Comparison of ENCODE assay signal across 8 cellular contexts in genomic region chr1:54409156-54410142, GRCh38. TPM values are rescaled to one million over a fixed set of nuclear protein-coding genes. Genes with fewer than 3 reads are reported as not detected.
A peak's percentile ranks its signal among the peaks of the same experiment; 100 is the strongest.
DNase-seq lines count a peak whose midpoint lies in the region; ATAC-seq and TF ChIP-seq lines count a peak whose summit lies in the region.

No MANE protein-coding gene starts in this region.

- H3K27me3 Mint-ChIP-seq in activated naive CD4-positive, alpha-beta T cell treated with anti-CD3 and anti-CD28 coated beads, Interleukin-2, amount 10 ng/mL, durations not matched to agents 7 days and 5 days: peaks cover 9% of the 10 kb centered on the region

- H3K27ac ChIP-seq in HUES6 (ENCODE audit: low read depth, low read length) (peak overlapping the region; percentile 70; the same call in 1 of the 2 replicates), ovary (peak overlapping the region; percentile 46 to 93)

- H3K4me1 ChIP-seq in HUES6 (ENCODE audit: control insufficient read depth, insufficient read depth, low read length) (peaks cover 42% of the 10 kb centered on the region), ovary (ENCODE audit: insufficient read depth) (peaks cover 10% of the 10 kb centered on the region), HAP-1 (peaks cover 12% of the 10 kb centered on the region)

- intact Hi-C loops in ovary (cut with DNase I): loop anchor here (5.0 to 10.0 kb wide), 8 partner anchors 63 to 345 kb away; no protein-coding TSS in a partner anchor

- H3K4me3 ChIP-seq in HUES6 (ENCODE audit: low read depth, low read length) (no peak overlapping the region), ovary (no peak overlapping the region), HAP-1 (no peak overlapping the region)

- CTCF ChIA-PET in activated naive CD4-positive, alpha-beta T cell treated with anti-CD3 and anti-CD28 coated beads, Interleukin-2, amount 10 ng/mL, durations not matched to agents 7 days and 5 days (lab: Charles Lee): interaction anchor here (1.0 kb wide), 1 partner anchor 79 kb away, joined by 7 read pairs; no protein-coding TSS in a partner anchor

- H3K9me3 ChIP-seq in HUES6 (ENCODE audit: control insufficient read depth, insufficient read depth, low read depth, low read length) (no peaks in the 10 kb centered on the region), ovary (no peaks in the 10 kb centered on the region), HAP-1 (no peaks in the 10 kb centered on the region)

- no peak for ATAC-seq in esophagus mucosa

- no peak overlapping the region for H3K9ac ChIP-seq in HUES6 (ENCODE audit: low read length)

- H3K4me1 Mint-ChIP-seq in activated naive CD4-positive, alpha-beta T cell treated with anti-CD3 and anti-CD28 coated beads, Interleukin-2, amount 10 ng/mL, durations not matched to agents 7 days and 5 days: peaks cover 69% of the 10 kb centered on the region

- H3K27ac Mint-ChIP-seq in activated naive CD4-positive, alpha-beta T cell treated with anti-CD3 and anti-CD28 coated beads, Interleukin-2, amount 10 ng/mL, durations not matched to agents 7 days and 5 days: peak overlapping the region; percentile 88

- no peak for TF ChIP-seq CTCF in ovary (IDR thresholded peaks at IDR 0.05)

- H3K36me3 ChIP-seq in HUES6 (ENCODE audit: control insufficient read depth, insufficient read depth, low read length): no peaks in the 10 kb centered on the region
- H3K36me3 ChIP-seq in ovary: no peaks in the 10 kb centered on the region
- H3K36me3 ChIP-seq in HAP-1 (replicated peaks): no peaks in the 10 kb centered on the region

- WGBS in ovary, 3 donors: 80 to 85% (median 81%) methylated on average over 9 of the region's 9 CpGs

- TF ChIP-seq EP300 in ovary (IDR thresholded peaks at IDR 0.05): no peak

- H3K27me3 ChIP-seq in HUES6 (ENCODE audit: control insufficient read depth, insufficient read depth, low read length) (no peaks in the 10 kb centered on the region), ovary (no peaks in the 10 kb centered on the region), HAP-1 (ENCODE audit: low read depth) (no peaks in the 10 kb centered on the region)

- H3K4me3 Mint-ChIP-seq in activated naive CD4-positive, alpha-beta T cell treated with anti-CD3 and anti-CD28 coated beads, Interleukin-2, amount 10 ng/mL, durations not matched to agents 7 days and 5 days: peak overlapping the region; percentile 13

- peak; percentile 28 for DNase-seq in activated naive CD4-positive, alpha-beta T cell treated with Interleukin-2 at 50 U/mL for 16 hours
- DNase-seq in activated naive CD4-positive, alpha-beta T cell (lab: John Stamatoyannopoulos, UW): no peak
- peak; percentile 68 for DNase-seq in activated naive CD4-positive, alpha-beta T cell treated with anti-CD3 and anti-CD28 coated beads, Interleukin-2, amount 10 ng/mL, durations not matched to agents 7 days and 5 days
- DNase-seq in ovary (no peak), retina (no peak), HAP-1 (ENCODE audit: low spot score in 2 of 2) (no peak)

- no peak for TF ChIP-seq POLR2A in ovary (IDR thresholded peaks at IDR 0.05)

- H3K36me3 Mint-ChIP-seq in activated naive CD4-positive, alpha-beta T cell treated with anti-CD3 and anti-CD28 coated beads, Interleukin-2, amount 10 ng/mL, durations not matched to agents 7 days and 5 days: peaks cover 12% of the 10 kb centered on the region

- H3K9me3 Mint-ChIP-seq in activated naive CD4-positive, alpha-beta T cell treated with anti-CD3 and anti-CD28 coated beads, Interleukin-2, amount 10 ng/mL, durations not matched to agents 7 days and 5 days: no peaks in the 10 kb centered on the region

- in situ Hi-C loops in HAP-1 (cut with MboI; ENCODE audit: low sequenced_read_pairs): loop anchor here (5.0 kb wide), 1 partner anchor 78 kb away; no protein-coding TSS in a partner anchor

RNA-seq across cellular contexts. Expression of gene SSBP3, which starts 3.3 kb away (rescaled TPM):
- total RNA-seq in ovary (100 to 1,000 TPM in 5 of 7 donors, 10 to 100 TPM in 2; 41.2 to 247 (median 143) TPM), esophagus mucosa (39.3 TPM)
- polyA plus RNA-seq in ovary: 100 to 1,000 TPM; 156 to 200 TPM

Comparison
In these comparisons a context has a peak if more than half of its experiments do, and no peak if none do; other contexts are left out.
1. DNase-seq: peak in activated naive CD4-positive, alpha-beta T cell treated with Interleukin-2 at 50 U/mL for 16 hours (single experiment) and activated naive CD4-positive, alpha-beta T cell treated with anti-CD3 and anti-CD28 coated beads, Interleukin-2, amount 10 ng/mL, durations not matched to agents 7 days and 5 days (single experiment); none in activated naive CD4-positive, alpha-beta T cell (0 of 4), ovary (0 of 5), retina (single experiment) and HAP-1 (0 of 2).